ENCODE assay signal across 17 cellular contexts in the genomic region with DNA sequence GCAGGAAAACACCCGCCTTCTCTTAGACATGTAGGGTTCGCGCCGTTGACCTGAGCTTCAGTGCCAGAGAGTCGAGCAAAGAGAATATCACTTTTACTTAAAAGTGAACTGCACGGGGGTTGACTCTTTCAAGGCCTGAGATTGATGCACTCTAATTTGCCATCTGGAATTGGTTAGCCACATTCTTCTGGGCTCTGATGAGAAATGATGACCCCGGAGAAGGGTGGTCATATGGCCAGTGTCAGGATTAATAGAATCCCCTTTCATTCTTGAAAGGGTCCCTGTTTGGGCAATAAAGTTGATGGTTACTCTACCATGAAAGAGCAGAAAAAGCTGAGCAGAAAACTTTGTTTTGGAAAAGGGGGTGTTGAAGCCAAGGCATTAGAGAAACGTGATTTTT. TPM values are rescaled to one million over a fixed set of nuclear protein-coding genes. Genes with fewer than 3 reads are reported as not detected.
A peak's percentile ranks its signal among the peaks of the same experiment; 100 is the strongest.
DNase-seq lines count a peak whose midpoint lies in the region; ATAC-seq and TF ChIP-seq lines count a peak whose summit lies in the region.
"Had no signal": no experiment of that assay in that cellular context is flagged by ENCODE, and none has a peak within 500 bp of the region (broad histone marks: within the 10 kb centered on the region; RNA-seq: fewer than 3 reads in every experiment).

No MANE protein-coding gene starts in this region.

- H3K4me3 Mint-ChIP-seq in nephron progenitor cell: peak overlapping the region; percentile 60
- H3K4me3 Mint-ChIP-seq in type B pancreatic cell: peak overlapping the region; percentile 64
- H3K4me3 Mint-ChIP-seq: stimulated activated naive CD8-positive, alpha-beta T cell treated with anti-CD3 and anti-CD28 coated beads, Interleukin-15, Interleukin-2, amounts not matched to agents 100 ng/mL and 50 ng/mL, for 24 hours had no signal

- ATAC-seq in heart left ventricle (no peak), left ventricle myocardium superior (no peak), GM19035 (IDR thresholded peaks at IDR 0.05; ENCODE audit: unreplicated experiment) (no peak)
- ATAC-seq: CD8-positive, alpha-beta T cell had no signal

- TF ChIP-seq POLR2A in heart left ventricle (IDR thresholded peaks at IDR 0.05): no peak

- intact Hi-C loops in heart left ventricle (cut with DNase I): no loop called here
- intact Hi-C loops in left ventricle myocardium superior (cut with micrococcal nuclease): no loop called here

- H3K27me3 Mint-ChIP-seq in nephron progenitor cell (ENCODE audit: low read depth, poor library complexity) (no peaks in the 10 kb centered on the region), type B pancreatic cell (no peaks in the 10 kb centered on the region)
- H3K27me3 Mint-ChIP-seq: activated naive CD8-positive, alpha-beta T cell treated with anti-CD3 and anti-CD28 coated beads, Interleukin-2, amount 10 ng/mL, durations not matched to agents 7 days and 5 days; IgD-negative memory B cell; stimulated activated naive CD8-positive, alpha-beta T cell treated with anti-CD3 and anti-CD28 coated beads, Interleukin-15, Interleukin-2, amounts not matched to agents 100 ng/mL and 50 ng/mL, for 24 hours had no signal

- H3K4me1 ChIP-seq in heart left ventricle: peaks cover 4 to 86% (median 60%) of the 10 kb centered on the region in 12 donors

- H3K9me3 Mint-ChIP-seq in nephron progenitor cell (no peaks in the 10 kb centered on the region), type B pancreatic cell (no peaks in the 10 kb centered on the region)
- H3K9me3 Mint-ChIP-seq: CD8-positive, alpha-beta T cell; IgD-negative memory B cell; stimulated activated naive CD8-positive, alpha-beta T cell treated with anti-CD3 and anti-CD28 coated beads, Interleukin-15, Interleukin-2, amounts not matched to agents 100 ng/mL and 50 ng/mL, for 24 hours had no signal

- H3K9me3 ChIP-seq in heart left ventricle: no peaks in the 10 kb centered on the region

- DNase-seq in heart left ventricle: no peak
- no peak for DNase-seq in left ventricle myocardium superior
- peak; percentile 41 for DNase-seq in fibroblast of the aortic adventitia (ENCODE audit: low read depth)
- peak; percentile 19 for DNase-seq in nephron progenitor cell
- DNase-seq in type B pancreatic cell (ENCODE audit: extremely low spot score, unreplicated experiment): no peak
- DNase-seq in superior temporal gyrus (ENCODE audit: extremely low spot score): no peak
- DNase-seq in CD1c-positive myeloid dendritic cell (ENCODE audit: extremely low spot score): no peak
- DNase-seq: activated CD4-positive, alpha-beta T cell treated with anti-CD3 and anti-CD28 coated beads, Interleukin-2, amount 50 U/mL, for 1 hour; activated naive CD8-positive, alpha-beta T cell treated with anti-CD3 and anti-CD28 coated beads, Interleukin-2, amount 10 ng/mL, durations not matched to agents 7 days and 5 days; activated T-cell treated with anti-CD3 and anti-CD28 coated beads, Interleukin-2, amount 50 U/mL, for 48 hours; CD8-positive, alpha-beta T cell; central memory CD4-positive, alpha-beta T cell; kidney glomerular epithelial cell; SHP77 treated with DMSO at 0.1 percent for 48 hours had no signal

- H3K27me3 ChIP-seq in heart left ventricle: no peaks in the 10 kb centered on the region

- 45 to 71% (median 61%) methylated on average over 8 of the region's 8 CpGs for WGBS in heart left ventricle, 4 donors

- H3K27ac Mint-ChIP-seq in nephron progenitor cell: peak overlapping the region; percentile 99
- peak overlapping the region; percentile 80 for H3K27ac Mint-ChIP-seq in type B pancreatic cell

- H3K4me3 ChIP-seq in heart left ventricle (no peak overlapping the region), fibroblast of the aortic adventitia (ENCODE audit: low read depth, low read length) (no peak overlapping the region)

- H3K36me3 ChIP-seq in heart left ventricle: no peaks in the 10 kb centered on the region

- H3K4me1 Mint-ChIP-seq in nephron progenitor cell (peaks cover 94% of the 10 kb centered on the region), type B pancreatic cell (ENCODE audit: unreplicated experiment) (peaks cover 57% of the 10 kb centered on the region)

- no peak for TF ChIP-seq CTCF in heart left ventricle (IDR thresholded peaks at IDR 0.05)
- no peak for TF ChIP-seq CTCF in fibroblast of the aortic adventitia (IDR thresholded peaks at IDR 0.05; ENCODE audit: insufficient read depth, low read length)
- no peak for TF ChIP-seq CTCF in nephron progenitor cell (IDR thresholded peaks at IDR 0.05)
- no peak for TF ChIP-seq CTCF in type B pancreatic cell (conservative IDR thresholded peaks at IDR 0.05)

- H3K36me3 Mint-ChIP-seq in nephron progenitor cell (ENCODE audit: low read depth): no peaks in the 10 kb centered on the region
- H3K36me3 Mint-ChIP-seq in type B pancreatic cell: no peaks in the 10 kb centered on the region
- H3K36me3 Mint-ChIP-seq: CD8-positive, alpha-beta T cell had no signal

- H3K27ac ChIP-seq in heart left ventricle: peak overlapping the region; percentile 3 to 71 (median 65)

RNA-seq across cellular contexts. Expression of gene GRK5, which starts 31.2 kb away (rescaled TPM):
- total RNA-seq in heart left ventricle (10 to 100 TPM; 17.0 to 58.0 (median 32.2) TPM), left ventricle myocardium superior (43.4 TPM), fibroblast of the aortic adventitia (ENCODE audit: low replicate concordance) (7.0 and 20.5 TPM in 2 replicates), type B pancreatic cell (ENCODE audit: low replicate concordance) (10.8 and 24.8 TPM in 2 replicates)
- polyA plus RNA-seq in heart left ventricle: 10 to 100 TPM; 13.1 to 27.6 TPM

RNA-seq across cellular contexts. Expression of gene PRDX3, which starts 60.0 kb away (rescaled TPM):
- total RNA-seq in heart left ventricle (100 to 1,000 TPM; 199 to 385 (median 267) TPM), left ventricle myocardium superior (288 TPM), fibroblast of the aortic adventitia (ENCODE audit: low replicate concordance) (67.0 and 189 TPM in 2 replicates), type B pancreatic cell (ENCODE audit: low replicate concordance) (95.0 and 126 TPM in 2 replicates)
- 100 to 1,000 TPM; 130 to 257 TPM for polyA plus RNA-seq in heart left ventricle

Comparison
In these comparisons a context has a peak if more than half of its experiments do, and no peak if none do; other contexts are left out.
1. DNase-seq: peak in fibroblast of the aortic adventitia (single experiment) and nephron progenitor cell (single experiment); none in heart left ventricle (0 of 5), left ventricle myocardium superior (single experiment), type B pancreatic cell (single experiment), superior temporal gyrus (single experiment) and CD1c-positive myeloid dendritic cell (single experiment).